Comparison of ENCODE assay signal across 1 cellular context in the genomic region with DNA sequence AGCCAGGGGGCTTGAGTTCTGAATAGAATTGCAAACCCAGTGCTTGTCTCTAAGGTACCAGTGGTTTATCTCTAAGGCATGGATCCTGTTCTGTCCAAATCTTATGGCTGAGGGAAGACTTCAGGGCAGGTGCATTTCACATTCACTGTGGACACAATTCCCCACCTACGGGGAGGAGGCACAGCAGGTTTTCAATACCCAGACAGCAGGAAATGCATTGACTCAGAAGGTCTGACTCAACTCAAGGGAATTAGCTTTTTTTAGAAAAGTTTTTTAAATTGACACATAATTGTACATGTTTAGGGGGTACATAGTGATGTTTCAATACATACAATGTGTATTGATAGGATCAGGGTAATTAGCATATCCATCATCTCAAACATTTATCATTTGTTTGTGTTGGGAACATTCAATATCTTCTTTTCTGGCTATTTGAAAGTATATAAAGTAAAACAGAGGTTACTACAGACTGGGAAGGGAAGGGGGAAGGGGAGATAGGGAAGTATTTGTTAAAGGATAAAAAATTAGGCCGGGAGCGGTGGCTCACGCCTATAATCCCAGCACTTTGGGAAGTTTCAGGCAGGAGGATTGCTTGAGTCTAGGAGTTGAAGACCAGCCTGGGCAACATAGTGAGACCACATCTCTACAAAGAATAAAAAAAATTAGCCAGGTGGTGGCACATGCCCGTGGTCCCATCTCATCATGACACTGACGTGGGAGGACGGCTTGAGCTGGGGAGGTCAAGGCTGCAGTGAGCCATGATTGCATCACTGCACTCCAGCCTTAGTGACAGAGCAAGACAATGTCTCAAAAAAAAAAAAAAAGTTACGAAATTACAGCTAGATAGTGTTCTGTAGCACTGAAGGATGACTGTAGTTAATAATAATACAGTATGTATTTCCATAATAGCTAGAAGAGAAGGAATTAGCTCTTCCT.
TF ChIP-seq lines count a peak whose summit lies in the region.

No MANE protein-coding gene starts in this region.

TF ChIP-seq in WTC11, 78 proteins besides CTCF, POLR2A, EP300 and RAD21:
- TF ChIP-seq, protein P1, sequence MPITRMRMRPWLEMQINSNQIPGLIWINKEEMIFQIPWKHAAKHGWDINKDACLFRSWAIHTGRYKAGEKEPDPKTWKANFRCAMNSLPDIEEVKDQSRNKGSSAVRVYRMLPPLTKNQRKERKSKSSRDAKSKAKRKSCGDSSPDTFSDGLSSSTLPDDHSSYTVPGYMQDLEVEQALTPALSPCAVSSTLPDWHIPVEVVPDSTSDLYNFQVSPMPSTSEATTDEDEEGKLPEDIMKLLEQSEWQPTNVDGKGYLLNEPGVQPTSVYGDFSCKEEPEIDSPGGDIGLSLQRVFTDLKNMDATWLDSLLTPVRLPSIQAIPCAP (CRISPR knock-in tag; IDR thresholded peaks at IDR 0.05): no peak
- TF ChIP-seq ZNF121 (CRISPR knock-in tag; IDR thresholded peaks at IDR 0.05) (no peak), SMAD3 (CRISPR knock-in tag; IDR thresholded peaks at IDR 0.05; ENCODE audit: borderline replicate concordance) (no peak), MXD4 (CRISPR knock-in tag; IDR thresholded peaks at IDR 0.05; ENCODE audit: borderline replicate concordance) (no peak), SP1 (CRISPR knock-in tag; conservative IDR thresholded peaks at IDR 0.05) (no peak), CREM (CRISPR knock-in tag; IDR thresholded peaks at IDR 0.05) (no peak), TP53 (CRISPR knock-in tag; IDR thresholded peaks at IDR 0.05) (no peak), NFYB (CRISPR knock-in tag; conservative IDR thresholded peaks at IDR 0.05; ENCODE audit: low read depth) (no peak), FOXP1 (CRISPR knock-in tag; IDR thresholded peaks at IDR 0.05; ENCODE audit: borderline replicate concordance) (no peak)
- TF ChIP-seq, protein P2, sequence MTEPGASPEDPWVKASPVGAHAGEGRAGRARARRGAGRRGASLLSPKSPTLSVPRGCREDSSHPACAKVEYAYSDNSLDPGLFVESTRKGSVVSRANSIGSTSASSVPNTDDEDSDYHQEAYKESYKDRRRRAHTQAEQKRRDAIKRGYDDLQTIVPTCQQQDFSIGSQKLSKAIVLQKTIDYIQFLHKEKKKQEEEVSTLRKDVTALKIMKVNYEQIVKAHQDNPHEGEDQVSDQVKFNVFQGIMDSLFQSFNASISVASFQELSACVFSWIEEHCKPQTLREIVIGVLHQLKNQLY (CRISPR knock-in tag; IDR thresholded peaks at IDR 0.05): no peak
- TF ChIP-seq, protein P3, sequence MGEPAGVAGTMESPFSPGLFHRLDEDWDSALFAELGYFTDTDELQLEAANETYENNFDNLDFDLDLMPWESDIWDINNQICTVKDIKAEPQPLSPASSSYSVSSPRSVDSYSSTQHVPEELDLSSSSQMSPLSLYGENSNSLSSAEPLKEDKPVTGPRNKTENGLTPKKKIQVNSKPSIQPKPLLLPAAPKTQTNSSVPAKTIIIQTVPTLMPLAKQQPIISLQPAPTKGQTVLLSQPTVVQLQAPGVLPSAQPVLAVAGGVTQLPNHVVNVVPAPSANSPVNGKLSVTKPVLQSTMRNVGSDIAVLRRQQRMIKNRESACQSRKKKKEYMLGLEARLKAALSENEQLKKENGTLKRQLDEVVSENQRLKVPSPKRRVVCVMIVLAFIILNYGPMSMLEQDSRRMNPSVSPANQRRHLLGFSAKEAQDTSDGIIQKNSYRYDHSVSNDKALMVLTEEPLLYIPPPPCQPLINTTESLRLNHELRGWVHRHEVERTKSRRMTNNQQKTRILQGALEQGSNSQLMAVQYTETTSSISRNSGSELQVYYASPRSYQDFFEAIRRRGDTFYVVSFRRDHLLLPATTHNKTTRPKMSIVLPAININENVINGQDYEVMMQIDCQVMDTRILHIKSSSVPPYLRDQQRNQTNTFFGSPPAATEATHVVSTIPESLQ (CRISPR knock-in tag; IDR thresholded peaks at IDR 0.05): no peak
- TF ChIP-seq, protein P4, sequence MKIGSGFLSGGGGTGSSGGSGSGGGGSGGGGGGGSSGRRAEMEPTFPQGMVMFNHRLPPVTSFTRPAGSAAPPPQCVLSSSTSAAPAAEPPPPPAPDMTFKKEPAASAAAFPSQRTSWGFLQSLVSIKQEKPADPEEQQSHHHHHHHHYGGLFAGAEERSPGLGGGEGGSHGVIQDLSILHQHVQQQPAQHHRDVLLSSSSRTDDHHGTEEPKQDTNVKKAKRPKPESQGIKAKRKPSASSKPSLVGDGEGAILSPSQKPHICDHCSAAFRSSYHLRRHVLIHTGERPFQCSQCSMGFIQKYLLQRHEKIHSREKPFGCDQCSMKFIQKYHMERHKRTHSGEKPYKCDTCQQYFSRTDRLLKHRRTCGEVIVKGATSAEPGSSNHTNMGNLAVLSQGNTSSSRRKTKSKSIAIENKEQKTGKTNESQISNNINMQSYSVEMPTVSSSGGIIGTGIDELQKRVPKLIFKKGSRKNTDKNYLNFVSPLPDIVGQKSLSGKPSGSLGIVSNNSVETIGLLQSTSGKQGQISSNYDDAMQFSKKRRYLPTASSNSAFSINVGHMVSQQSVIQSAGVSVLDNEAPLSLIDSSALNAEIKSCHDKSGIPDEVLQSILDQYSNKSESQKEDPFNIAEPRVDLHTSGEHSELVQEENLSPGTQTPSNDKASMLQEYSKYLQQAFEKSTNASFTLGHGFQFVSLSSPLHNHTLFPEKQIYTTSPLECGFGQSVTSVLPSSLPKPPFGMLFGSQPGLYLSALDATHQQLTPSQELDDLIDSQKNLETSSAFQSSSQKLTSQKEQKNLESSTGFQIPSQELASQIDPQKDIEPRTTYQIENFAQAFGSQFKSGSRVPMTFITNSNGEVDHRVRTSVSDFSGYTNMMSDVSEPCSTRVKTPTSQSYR (CRISPR knock-in tag; IDR thresholded peaks at IDR 0.05): no peak
